11 cellular contexts compared by ENCODE assay signal in genomic region chr1:108357802-108358201, GRCh38.
DNase-seq lines count a peak whose midpoint lies in the region; ATAC-seq and TF ChIP-seq lines count a peak whose summit lies in the region.
"Had no signal": no experiment of that assay in that cellular context is flagged by ENCODE, and none has a peak within 500 bp of the region (broad histone marks: within the 10 kb centered on the region; RNA-seq: fewer than 3 reads in every experiment).

No MANE protein-coding gene starts in this region.

- no peak for TF ChIP-seq CTCF in omental fat pad (IDR thresholded peaks at IDR 0.05)

- peak; percentile 63 for ATAC-seq in esophagus mucosa
- no peak for ATAC-seq in omental fat pad (ENCODE audit: low FRiP score)
- ATAC-seq: HCT116 had no signal

- DNase-seq in HT1080 (ENCODE audit: low read depth), result peak; percentile 9
- peak; percentile 90 for DNase-seq in NCI-H82 (lab: John Stamatoyannopoulos, UW)
- peak; percentile 53 for DNase-seq in RKO (ENCODE audit: low spot score)
- no peak for DNase-seq in omental fat pad (ENCODE audit: low spot score)
- DNase-seq in anterior cingulate cortex (lab: John Stamatoyannopoulos, UW), result no peak
- DNase-seq in NCI-H187 (lab: John Stamatoyannopoulos, UW), result no peak
- DNase-seq: BE2C; CD4-positive, alpha-beta memory T cell; DMS79 had no signal

Comparison
In these comparisons a context has a peak if more than half of its experiments do, and no peak if none do; other contexts are left out.
1. DNase-seq: peak in HT1080 (single experiment), NCI-H82 (single experiment) and RKO (single experiment); none in omental fat pad (single experiment), anterior cingulate cortex (0 of 58) and NCI-H187 (0 of 2).